Comparison of ENCODE assay signal across 19 cellular contexts in the genomic region with DNA sequence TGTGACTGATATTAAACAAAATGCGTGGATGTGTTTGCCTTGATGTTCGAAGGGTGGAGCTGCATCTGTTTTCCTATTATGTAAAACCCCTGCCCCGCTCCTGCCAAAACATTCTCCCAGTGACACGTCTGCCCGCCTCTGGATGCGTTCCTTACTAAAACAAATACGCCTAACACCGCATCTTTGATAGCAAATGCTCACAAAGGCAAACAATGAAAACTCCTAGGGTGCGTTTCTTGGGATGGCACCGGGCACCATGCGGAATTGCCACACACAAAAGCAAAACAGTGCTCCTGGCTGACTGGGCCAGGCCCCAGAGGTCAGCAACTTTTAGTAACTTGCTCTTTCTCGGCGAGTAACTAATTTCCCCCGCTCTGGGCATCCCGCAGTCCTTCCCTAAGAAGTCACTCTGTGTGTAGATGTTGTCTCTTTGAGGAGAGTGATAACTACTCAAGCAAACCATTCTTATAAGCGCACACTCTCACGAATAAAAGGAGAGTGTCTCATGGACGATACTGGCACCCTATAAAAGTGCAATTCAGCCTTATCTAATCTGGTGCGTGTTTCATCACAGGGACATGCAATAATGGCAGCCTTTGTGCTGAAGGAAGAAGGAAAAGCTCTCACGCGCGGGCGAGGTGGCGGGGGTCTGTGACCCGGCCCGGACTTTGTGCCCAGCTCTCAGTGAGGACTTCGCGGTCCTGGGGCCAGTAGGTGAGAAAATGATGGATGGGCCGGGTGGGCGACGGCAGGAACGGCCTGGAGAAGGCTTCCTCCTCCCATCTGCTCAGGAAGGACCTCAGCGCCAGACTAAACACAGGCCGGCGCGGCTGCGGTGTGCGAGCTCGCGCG. TPM values are rescaled to one million over a fixed set of nuclear protein-coding genes. Genes with fewer than 3 reads are reported as not detected.
DNase-seq lines count a peak whose midpoint lies in the region; ATAC-seq, FAIRE-seq and TF ChIP-seq lines count a peak whose summit lies in the region.
"Had no signal": no experiment of that assay in that cellular context is flagged by ENCODE, and none has a peak within 500 bp of the region (broad histone marks: within the 10 kb centered on the region; RNA-seq: fewer than 3 reads in every experiment).

No MANE protein-coding gene starts in this region.

- no peak overlapping the region for H3K4me2 ChIP-seq in GM23338

- H3K4me1 ChIP-seq in GM23338 (ENCODE audit: insufficient read depth) = peaks cover 13% of the 10 kb centered on the region
- no peaks in the 10 kb centered on the region for H3K4me1 ChIP-seq in small intestine (ENCODE audit: control insufficient read depth in 2 of 2, insufficient read depth in 1 of 2, low read depth in 1 of 2, low read length in 1 of 2)
- H3K4me1 ChIP-seq in testis = peaks cover 7% of the 10 kb centered on the region

- no peak for TF ChIP-seq CTCF in GM23338 (conservative IDR thresholded peaks at IDR 0.05; ENCODE audit: low read depth in 2 of 2)
- TF ChIP-seq CTCF in testis (IDR thresholded peaks at IDR 0.05) = no peak

- H3K27me3 ChIP-seq in GM23338 (ENCODE audit: insufficient read depth) = peaks cover 44% of the 10 kb centered on the region
- H3K27me3 ChIP-seq in small intestine (ENCODE audit: control insufficient read depth in 2 of 2, insufficient read depth in 2 of 2, low read length in 2 of 2) = peaks cover 4 to 35% of the 10 kb centered on the region in 2 donors
- no peaks in the 10 kb centered on the region for H3K27me3 ChIP-seq in testis

- no peak for FAIRE-seq in small intestine (lab: Jason Lieb, UNC)
- no peak for FAIRE-seq in GM19239 (lab: Jason Lieb, UNC)
- FAIRE-seq: GM12891 had no signal

- H3K27ac ChIP-seq in GM23338 (ENCODE audit: low read depth) (no peak overlapping the region), small intestine (ENCODE audit: low read depth in 1 of 2, low read length in 1 of 2) (no peak overlapping the region), testis (no peak overlapping the region)
- H3K27ac ChIP-seq: SK-N-MC had no signal

- no peak overlapping the region for H2AFZ ChIP-seq in GM23338

- H3F3A ChIP-seq in GM23338 (replicated peaks; ENCODE audit: low read depth) = no peaks in the 10 kb centered on the region; the same call in 1 of the 2 replicates

- H3K27me3 Mint-ChIP-seq in GM23338 (ENCODE audit: insufficient read depth, low read depth, poor library complexity) = peaks cover 67% of the 10 kb centered on the region

- TF ChIP-seq POLR2A in testis (IDR thresholded peaks at IDR 0.05) = no peak

- peaks cover 2% of the 10 kb centered on the region; the same call in 1 of the 3 replicates for H3K9me3 Mint-ChIP-seq in GM23338
- H3K9me3 Mint-ChIP-seq: H9 had no signal

- H3K4me1 Mint-ChIP-seq in GM23338 = peaks cover 34% of the 10 kb centered on the region

- H3K4me3 ChIP-seq in GM23338 (no peak overlapping the region), small intestine (ENCODE audit: low read depth in 1 of 2, low read length in 2 of 2) (peak overlapping the region in 1 of 2 donors; percentile 1), testis (peak overlapping the region in 1 of 2 donors; percentile 8)
- H3K4me3 ChIP-seq: SK-N-MC had no signal

- peak overlapping the region; percentile 37; the same call in 1 of the 3 replicates for H3K4me3 Mint-ChIP-seq in GM23338
- H3K4me3 Mint-ChIP-seq: H9 had no signal

- H3K36me3 Mint-ChIP-seq in GM23338 (ENCODE audit: low read depth) = no peaks in the 10 kb centered on the region

- H3K79me2 ChIP-seq in GM23338 (replicated peaks; ENCODE audit: insufficient read depth) = no peaks in the 10 kb centered on the region

- no peak for ATAC-seq in GM23338
- ATAC-seq: Panc1, Right ventricle myocardium inferior had no signal

- H3K9me2 ChIP-seq in GM23338 (ENCODE audit: insufficient read depth) = no peaks in the 10 kb centered on the region

- no peak overlapping the region for H3K27ac Mint-ChIP-seq in GM23338
- H3K27ac Mint-ChIP-seq: H9 had no signal

- 12 to 24% (median 22%) methylated on average over 33 to 41 of the region's 41 CpGs for WGBS in small intestine, 3 donors
- WGBS in testis, 2 donors = 62% methylated on average over 25 to 36 of the region's 41 CpGs

- H3K9me3 ChIP-seq in small intestine (ENCODE audit: control insufficient read depth, low read depth) = no peaks in the 10 kb centered on the region
- H3K9me3 ChIP-seq in testis = no peaks in the 10 kb centered on the region

- intact Hi-C loops in testis (cut with DNase I; ENCODE audit: low total_unique reads) = loop anchor here (5.0 kb wide), 1 partner anchor 596 kb away; no protein-coding TSS in a partner anchor

- H4K20me1 ChIP-seq in GM23338 (replicated peaks; ENCODE audit: insufficient read depth) = no peaks in the 10 kb centered on the region; the same call in 1 of the 2 replicates

- H3K36me3 ChIP-seq in GM23338 (ENCODE audit: insufficient read depth) (no peaks in the 10 kb centered on the region), small intestine (ENCODE audit: control insufficient read depth in 2 of 2, insufficient read depth in 2 of 2, low read length in 2 of 2) (no peaks in the 10 kb centered on the region), testis (ENCODE audit: low read depth, missing control alignments) (no peaks in the 10 kb centered on the region)

- DNase-seq in GM23338 (ENCODE audit: low spot score) (no peak), NCI-H69 (lab: John Stamatoyannopoulos, UW) (peak; percentile 51), iris pigment epithelial cell (ENCODE audit: low read depth) (peak; percentile 27), small intestine (peak; percentile 69), NCI-H1694 treated with DMSO at 0.1 percent for 48 hours (lab: John Stamatoyannopoulos, UW) (no peak), GM19239 (ENCODE audit: insufficient read length, low spot score) (no peak), testis (no peak)
- DNase-seq: AML-193, Calu3, DMS79, H9, NCI-H1436, NCI-H2081 treated with DMSO at 0.1 percent for 48 hours, NCI-H226, NCI-H774 had no signal

TF ChIP-seq in GM23338, 12 proteins besides CTCF, POLR2A, EP300 and RAD21 (continues in another document):
- TF ChIP-seq, protein P1, sequence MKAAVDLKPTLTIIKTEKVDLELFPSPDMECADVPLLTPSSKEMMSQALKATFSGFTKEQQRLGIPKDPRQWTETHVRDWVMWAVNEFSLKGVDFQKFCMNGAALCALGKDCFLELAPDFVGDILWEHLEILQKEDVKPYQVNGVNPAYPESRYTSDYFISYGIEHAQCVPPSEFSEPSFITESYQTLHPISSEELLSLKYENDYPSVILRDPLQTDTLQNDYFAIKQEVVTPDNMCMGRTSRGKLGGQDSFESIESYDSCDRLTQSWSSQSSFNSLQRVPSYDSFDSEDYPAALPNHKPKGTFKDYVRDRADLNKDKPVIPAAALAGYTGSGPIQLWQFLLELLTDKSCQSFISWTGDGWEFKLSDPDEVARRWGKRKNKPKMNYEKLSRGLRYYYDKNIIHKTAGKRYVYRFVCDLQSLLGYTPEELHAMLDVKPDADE (IDR thresholded peaks at IDR 0.05) = no peak
- no peak for TF ChIP-seq NANOG (IDR thresholded peaks at IDR 0.05; ENCODE audit: borderline replicate concordance)
- TF ChIP-seq ZNF331 (CRISPR knock-in tag; IDR thresholded peaks at IDR 0.05; ENCODE audit: low read depth) = no peak
- no peak for TF ChIP-seq EZH2 (IDR thresholded peaks at IDR 0.05; ENCODE audit: low read depth, unreplicated experiment)
- TF ChIP-seq EZH2phosphoT487 (IDR thresholded peaks at IDR 0.05; ENCODE audit: unreplicated experiment) = no peak
- TF ChIP-seq ZNF114 (CRISPR knock-in tag; IDR thresholded peaks at IDR 0.05) = no peak
- no peak for TF ChIP-seq CREB1 (CRISPR knock-in tag; IDR thresholded peaks at IDR 0.05; ENCODE audit: low read depth)
- TF ChIP-seq POLR2AphosphoS5 (IDR thresholded peaks at IDR 0.05; ENCODE audit: low read depth) = no peak
- no peak for TF ChIP-seq STAT1 (IDR thresholded peaks at IDR 0.05; ENCODE audit: unreplicated experiment)

RNA-seq across cellular contexts. Expression of a gene that starts 8.7 kb away (rescaled TPM):
- total RNA-seq in GM23338 (2014; rRNA removed; shearing (Covaris generic)) = 0.10 and 0.27 TPM in 2 replicates
- polyA plus RNA-seq in GM23338 (2016; fragmentation: Nextera tagmentation; extraction: Ambion mirVana) (0.13 and 0.21 TPM in 2 replicates), small intestine (1 to 10 TPM in 1 of 3 donors, under 1 TPM in 1, not detected in 1; 0.27 to 3.1 TPM), testis (ENCODE audit: insufficient read depth, low read depth, low replicate concordance) (4.7 TPM)
- total RNA-seq in testis = 10 to 100 TPM in 1 of 2 donors, 1 to 10 TPM in 1; 9.4 to 10.6 TPM
- total RNA-seq: H9 had no signal

Comparison
In these comparisons a context has a peak if more than half of its experiments do, and no peak if none do; other contexts are left out.
1. DNase-seq: peak in NCI-H69 (single experiment), iris pigment epithelial cell (single experiment) and small intestine (single experiment); none in GM23338 (single experiment), NCI-H1694 treated with DMSO at 0.1 percent for 48 hours (single experiment), GM19239 (single experiment) and testis (single experiment).